ENCODE assay signal across 1 cellular context in the genomic region with DNA sequence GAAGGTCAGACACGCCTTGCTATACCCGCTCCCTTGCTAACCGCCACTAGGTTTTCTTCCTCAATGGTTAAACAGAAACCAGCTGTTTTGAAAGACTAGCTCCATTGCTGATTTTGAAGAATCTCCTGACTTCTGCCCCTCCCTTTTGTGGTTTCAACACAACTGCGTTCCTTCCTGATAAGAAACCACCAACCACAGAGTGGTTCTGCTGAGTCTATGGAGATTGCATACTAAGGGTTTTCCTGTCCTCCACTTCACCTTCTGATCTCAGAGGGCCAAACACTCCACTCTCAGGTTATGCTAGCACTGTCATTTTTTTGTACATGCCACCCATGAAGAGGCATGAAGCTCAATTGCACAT.
TF ChIP-seq lines count a peak whose summit lies in the region.

No MANE protein-coding gene starts in this region.

TF ChIP-seq in K562, 482 proteins besides CTCF, POLR2A, EP300 and RAD21 (continued from another document and continues in another):
- no peak for TF ChIP-seq ZC3H8 (IDR thresholded peaks at IDR 0.05)
- peak; percentile 93 to 98 for TF ChIP-seq TEAD1 (CRISPR knock-in tag; IDR thresholded peaks at IDR 0.05)
- TF ChIP-seq, protein P1, sequence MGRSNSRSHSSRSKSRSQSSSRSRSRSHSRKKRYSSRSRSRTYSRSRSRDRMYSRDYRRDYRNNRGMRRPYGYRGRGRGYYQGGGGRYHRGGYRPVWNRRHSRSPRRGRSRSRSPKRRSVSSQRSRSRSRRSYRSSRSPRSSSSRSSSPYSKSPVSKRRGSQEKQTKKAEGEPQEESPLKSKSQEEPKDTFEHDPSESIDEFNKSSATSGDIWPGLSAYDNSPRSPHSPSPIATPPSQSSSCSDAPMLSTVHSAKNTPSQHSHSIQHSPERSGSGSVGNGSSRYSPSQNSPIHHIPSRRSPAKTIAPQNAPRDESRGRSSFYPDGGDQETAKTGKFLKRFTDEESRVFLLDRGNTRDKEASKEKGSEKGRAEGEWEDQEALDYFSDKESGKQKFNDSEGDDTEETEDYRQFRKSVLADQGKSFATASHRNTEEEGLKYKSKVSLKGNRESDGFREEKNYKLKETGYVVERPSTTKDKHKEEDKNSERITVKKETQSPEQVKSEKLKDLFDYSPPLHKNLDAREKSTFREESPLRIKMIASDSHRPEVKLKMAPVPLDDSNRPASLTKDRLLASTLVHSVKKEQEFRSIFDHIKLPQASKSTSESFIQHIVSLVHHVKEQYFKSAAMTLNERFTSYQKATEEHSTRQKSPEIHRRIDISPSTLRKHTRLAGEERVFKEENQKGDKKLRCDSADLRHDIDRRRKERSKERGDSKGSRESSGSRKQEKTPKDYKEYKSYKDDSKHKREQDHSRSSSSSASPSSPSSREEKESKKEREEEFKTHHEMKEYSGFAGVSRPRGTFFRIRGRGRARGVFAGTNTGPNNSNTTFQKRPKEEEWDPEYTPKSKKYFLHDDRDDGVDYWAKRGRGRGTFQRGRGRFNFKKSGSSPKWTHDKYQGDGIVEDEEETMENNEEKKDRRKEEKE (IDR thresholded peaks at IDR 0.05; ENCODE audit: borderline replicate concordance in 1 of 2, control insufficient read depth in 1 of 2, low read depth in 2 of 2, low read length in 1 of 2) = no peak
- TF ChIP-seq, protein P2, sequence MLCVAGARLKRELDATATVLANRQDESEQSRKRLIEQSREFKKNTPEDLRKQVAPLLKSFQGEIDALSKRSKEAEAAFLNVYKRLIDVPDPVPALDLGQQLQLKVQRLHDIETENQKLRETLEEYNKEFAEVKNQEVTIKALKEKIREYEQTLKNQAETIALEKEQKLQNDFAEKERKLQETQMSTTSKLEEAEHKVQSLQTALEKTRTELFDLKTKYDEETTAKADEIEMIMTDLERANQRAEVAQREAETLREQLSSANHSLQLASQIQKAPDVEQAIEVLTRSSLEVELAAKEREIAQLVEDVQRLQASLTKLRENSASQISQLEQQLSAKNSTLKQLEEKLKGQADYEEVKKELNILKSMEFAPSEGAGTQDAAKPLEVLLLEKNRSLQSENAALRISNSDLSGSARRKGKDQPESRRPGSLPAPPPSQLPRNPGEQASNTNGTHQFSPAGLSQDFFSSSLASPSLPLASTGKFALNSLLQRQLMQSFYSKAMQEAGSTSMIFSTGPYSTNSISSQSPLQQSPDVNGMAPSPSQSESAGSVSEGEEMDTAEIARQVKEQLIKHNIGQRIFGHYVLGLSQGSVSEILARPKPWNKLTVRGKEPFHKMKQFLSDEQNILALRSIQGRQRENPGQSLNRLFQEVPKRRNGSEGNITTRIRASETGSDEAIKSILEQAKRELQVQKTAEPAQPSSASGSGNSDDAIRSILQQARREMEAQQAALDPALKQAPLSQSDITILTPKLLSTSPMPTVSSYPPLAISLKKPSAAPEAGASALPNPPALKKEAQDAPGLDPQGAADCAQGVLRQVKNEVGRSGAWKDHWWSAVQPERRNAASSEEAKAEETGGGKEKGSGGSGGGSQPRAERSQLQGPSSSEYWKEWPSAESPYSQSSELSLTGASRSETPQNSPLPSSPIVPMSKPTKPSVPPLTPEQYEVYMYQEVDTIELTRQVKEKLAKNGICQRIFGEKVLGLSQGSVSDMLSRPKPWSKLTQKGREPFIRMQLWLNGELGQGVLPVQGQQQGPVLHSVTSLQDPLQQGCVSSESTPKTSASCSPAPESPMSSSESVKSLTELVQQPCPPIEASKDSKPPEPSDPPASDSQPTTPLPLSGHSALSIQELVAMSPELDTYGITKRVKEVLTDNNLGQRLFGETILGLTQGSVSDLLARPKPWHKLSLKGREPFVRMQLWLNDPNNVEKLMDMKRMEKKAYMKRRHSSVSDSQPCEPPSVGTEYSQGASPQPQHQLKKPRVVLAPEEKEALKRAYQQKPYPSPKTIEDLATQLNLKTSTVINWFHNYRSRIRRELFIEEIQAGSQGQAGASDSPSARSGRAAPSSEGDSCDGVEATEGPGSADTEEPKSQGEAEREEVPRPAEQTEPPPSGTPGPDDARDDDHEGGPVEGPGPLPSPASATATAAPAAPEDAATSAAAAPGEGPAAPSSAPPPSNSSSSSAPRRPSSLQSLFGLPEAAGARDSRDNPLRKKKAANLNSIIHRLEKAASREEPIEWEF (CRISPR knock-in tag; IDR thresholded peaks at IDR 0.05) = peak; percentile 57; the same call in 1 of the 2 replicates
- no peak for TF ChIP-seq NR2C2 (CRISPR knock-in tag; IDR thresholded peaks at IDR 0.05)
- TF ChIP-seq NR2C2 (tag; IDR thresholded peaks at IDR 0.05) = 0 out of 2 replicates have a peak, but pooled peaks have one; percentile 34
- peak; percentile 100 for TF ChIP-seq CBFB (CRISPR knock-in tag; IDR thresholded peaks at IDR 0.05)
- TF ChIP-seq ZNF311 (CRISPR knock-in tag; IDR thresholded peaks at IDR 0.05) = no peak
- TF ChIP-seq XRCC5 (IDR thresholded peaks at IDR 0.05; ENCODE audit: low read depth, low read length) = no peak
- TF ChIP-seq FOXJ2 (tag; IDR thresholded peaks at IDR 0.05) = no peak; the same call in 1 of the 2 replicates
- no peak for TF ChIP-seq ZBTB7A (IDR thresholded peaks at IDR 0.05; ENCODE audit: borderline replicate concordance, control insufficient read depth, low read depth, low read length)
- TF ChIP-seq, protein P3, sequence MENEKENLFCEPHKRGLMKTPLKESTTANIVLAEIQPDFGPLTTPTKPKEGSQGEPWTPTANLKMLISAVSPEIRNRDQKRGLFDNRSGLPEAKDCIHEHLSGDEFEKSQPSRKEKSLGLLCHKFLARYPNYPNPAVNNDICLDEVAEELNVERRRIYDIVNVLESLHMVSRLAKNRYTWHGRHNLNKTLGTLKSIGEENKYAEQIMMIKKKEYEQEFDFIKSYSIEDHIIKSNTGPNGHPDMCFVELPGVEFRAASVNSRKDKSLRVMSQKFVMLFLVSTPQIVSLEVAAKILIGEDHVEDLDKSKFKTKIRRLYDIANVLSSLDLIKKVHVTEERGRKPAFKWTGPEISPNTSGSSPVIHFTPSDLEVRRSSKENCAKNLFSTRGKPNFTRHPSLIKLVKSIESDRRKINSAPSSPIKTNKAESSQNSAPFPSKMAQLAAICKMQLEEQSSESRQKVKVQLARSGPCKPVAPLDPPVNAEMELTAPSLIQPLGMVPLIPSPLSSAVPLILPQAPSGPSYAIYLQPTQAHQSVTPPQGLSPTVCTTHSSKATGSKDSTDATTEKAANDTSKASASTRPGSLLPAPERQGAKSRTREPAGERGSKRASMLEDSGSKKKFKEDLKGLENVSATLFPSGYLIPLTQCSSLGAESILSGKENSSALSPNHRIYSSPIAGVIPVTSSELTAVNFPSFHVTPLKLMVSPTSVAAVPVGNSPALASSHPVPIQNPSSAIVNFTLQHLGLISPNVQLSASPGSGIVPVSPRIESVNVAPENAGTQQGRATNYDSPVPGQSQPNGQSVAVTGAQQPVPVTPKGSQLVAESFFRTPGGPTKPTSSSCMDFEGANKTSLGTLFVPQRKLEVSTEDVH (IDR thresholded peaks at IDR 0.05; ENCODE audit: low read depth, partially characterized antibody) = peak; percentile 68
- TF ChIP-seq NRF1 (conservative IDR thresholded peaks at IDR 0.05 in 1 of 2, IDR thresholded peaks at IDR 0.05 in 1 of 2) = peak in 1 of 2 experiments; percentile 38; a peak in 1 of 4 replicates
- TF ChIP-seq FOXJ3 (CRISPR knock-in tag; IDR thresholded peaks at IDR 0.05) = no peak
- TF ChIP-seq, protein P4, sequence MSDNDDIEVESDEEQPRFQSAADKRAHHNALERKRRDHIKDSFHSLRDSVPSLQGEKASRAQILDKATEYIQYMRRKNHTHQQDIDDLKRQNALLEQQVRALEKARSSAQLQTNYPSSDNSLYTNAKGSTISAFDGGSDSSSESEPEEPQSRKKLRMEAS (CRISPR knock-in tag; IDR thresholded peaks at IDR 0.05) = peak; percentile 22; the same call in 1 of the 2 replicates
- no peak for TF ChIP-seq ZNF282 (CRISPR knock-in tag; IDR thresholded peaks at IDR 0.05)
- TF ChIP-seq KAT8 (IDR thresholded peaks at IDR 0.05; ENCODE audit: low read depth) = no peak
- TF ChIP-seq, protein P5, sequence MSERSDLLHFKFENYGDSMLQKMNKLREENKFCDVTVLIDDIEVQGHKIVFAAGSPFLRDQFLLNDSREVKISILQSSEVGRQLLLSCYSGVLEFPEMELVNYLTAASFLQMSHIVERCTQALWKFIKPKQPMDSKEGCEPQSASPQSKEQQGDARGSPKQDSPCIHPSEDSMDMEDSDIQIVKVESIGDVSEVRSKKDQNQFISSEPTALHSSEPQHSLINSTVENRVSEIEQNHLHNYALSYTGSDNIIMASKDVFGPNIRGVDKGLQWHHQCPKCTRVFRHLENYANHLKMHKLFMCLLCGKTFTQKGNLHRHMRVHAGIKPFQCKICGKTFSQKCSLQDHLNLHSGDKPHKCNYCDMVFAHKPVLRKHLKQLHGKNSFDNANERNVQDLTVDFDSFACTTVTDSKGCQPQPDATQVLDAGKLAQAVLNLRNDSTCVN (CRISPR knock-in tag; IDR thresholded peaks at IDR 0.05) = no peak
- no peak for TF ChIP-seq PHTF2 (CRISPR knock-in tag; IDR thresholded peaks at IDR 0.05)
- TF ChIP-seq MIER1 (IDR thresholded peaks at IDR 0.05; ENCODE audit: low read depth) = no peak
- no peak for TF ChIP-seq JUNB (CRISPR knock-in tag; conservative IDR thresholded peaks at IDR 0.05)
- TF ChIP-seq RBBP5 (IDR thresholded peaks at IDR 0.05; ENCODE audit: borderline replicate concordance, insufficient read depth, low read length, poor library complexity, severe bottlenecking) = no peak
- no peak for TF ChIP-seq RHOXF2B (CRISPR knock-in tag; conservative IDR thresholded peaks at IDR 0.05)
- no peak for TF ChIP-seq MCM2 (IDR thresholded peaks at IDR 0.05; ENCODE audit: low read depth)
- TF ChIP-seq ZNF561 (CRISPR knock-in tag; conservative IDR thresholded peaks at IDR 0.05) = no peak
- TF ChIP-seq CAMTA2 (CRISPR knock-in tag; conservative IDR thresholded peaks at IDR 0.05) = no peak
- TF ChIP-seq, protein P6, sequence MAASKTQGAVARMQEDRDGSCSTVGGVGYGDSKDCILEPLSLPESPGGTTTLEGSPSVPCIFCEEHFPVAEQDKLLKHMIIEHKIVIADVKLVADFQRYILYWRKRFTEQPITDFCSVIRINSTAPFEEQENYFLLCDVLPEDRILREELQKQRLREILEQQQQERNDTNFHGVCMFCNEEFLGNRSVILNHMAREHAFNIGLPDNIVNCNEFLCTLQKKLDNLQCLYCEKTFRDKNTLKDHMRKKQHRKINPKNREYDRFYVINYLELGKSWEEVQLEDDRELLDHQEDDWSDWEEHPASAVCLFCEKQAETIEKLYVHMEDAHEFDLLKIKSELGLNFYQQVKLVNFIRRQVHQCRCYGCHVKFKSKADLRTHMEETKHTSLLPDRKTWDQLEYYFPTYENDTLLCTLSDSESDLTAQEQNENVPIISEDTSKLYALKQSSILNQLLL (CRISPR knock-in tag; IDR thresholded peaks at IDR 0.05; ENCODE audit: borderline replicate concordance) = no peak
- no peak for TF ChIP-seq ZNF217 (CRISPR knock-in tag; IDR thresholded peaks at IDR 0.05)
- TF ChIP-seq ZNF507 (tag; conservative IDR thresholded peaks at IDR 0.05) = no peak
- TF ChIP-seq MCM3 (IDR thresholded peaks at IDR 0.05) = no peak
- TF ChIP-seq, protein P7, sequence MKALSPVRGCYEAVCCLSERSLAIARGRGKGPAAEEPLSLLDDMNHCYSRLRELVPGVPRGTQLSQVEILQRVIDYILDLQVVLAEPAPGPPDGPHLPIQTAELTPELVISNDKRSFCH (CRISPR knock-in tag; IDR thresholded peaks at IDR 0.05) = no peak
- TF ChIP-seq, protein P7 (tag; IDR thresholded peaks at IDR 0.05) = peak; percentile 42; the same call in 1 of the 2 replicates
- TF ChIP-seq MYNN (IDR thresholded peaks at IDR 0.05) = peak; percentile 50; the same call in 1 of the 2 replicates
- no peak for TF ChIP-seq MYNN (CRISPR knock-in tag; IDR thresholded peaks at IDR 0.05)
- TF ChIP-seq RBM22 (IDR thresholded peaks at IDR 0.05; ENCODE audit: low read depth, low read length, poor library complexity, severe bottlenecking) = no peak
- no peak for TF ChIP-seq ZNF263 (CRISPR knock-in tag; IDR thresholded peaks at IDR 0.05; ENCODE audit: borderline replicate concordance)
- TF ChIP-seq, protein P8, sequence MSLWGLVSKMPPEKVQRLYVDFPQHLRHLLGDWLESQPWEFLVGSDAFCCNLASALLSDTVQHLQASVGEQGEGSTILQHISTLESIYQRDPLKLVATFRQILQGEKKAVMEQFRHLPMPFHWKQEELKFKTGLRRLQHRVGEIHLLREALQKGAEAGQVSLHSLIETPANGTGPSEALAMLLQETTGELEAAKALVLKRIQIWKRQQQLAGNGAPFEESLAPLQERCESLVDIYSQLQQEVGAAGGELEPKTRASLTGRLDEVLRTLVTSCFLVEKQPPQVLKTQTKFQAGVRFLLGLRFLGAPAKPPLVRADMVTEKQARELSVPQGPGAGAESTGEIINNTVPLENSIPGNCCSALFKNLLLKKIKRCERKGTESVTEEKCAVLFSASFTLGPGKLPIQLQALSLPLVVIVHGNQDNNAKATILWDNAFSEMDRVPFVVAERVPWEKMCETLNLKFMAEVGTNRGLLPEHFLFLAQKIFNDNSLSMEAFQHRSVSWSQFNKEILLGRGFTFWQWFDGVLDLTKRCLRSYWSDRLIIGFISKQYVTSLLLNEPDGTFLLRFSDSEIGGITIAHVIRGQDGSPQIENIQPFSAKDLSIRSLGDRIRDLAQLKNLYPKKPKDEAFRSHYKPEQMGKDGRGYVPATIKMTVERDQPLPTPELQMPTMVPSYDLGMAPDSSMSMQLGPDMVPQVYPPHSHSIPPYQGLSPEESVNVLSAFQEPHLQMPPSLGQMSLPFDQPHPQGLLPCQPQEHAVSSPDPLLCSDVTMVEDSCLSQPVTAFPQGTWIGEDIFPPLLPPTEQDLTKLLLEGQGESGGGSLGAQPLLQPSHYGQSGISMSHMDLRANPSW (CRISPR knock-in tag; IDR thresholded peaks at IDR 0.05) = no peak
- no peak for TF ChIP-seq PHF8 (IDR thresholded peaks at IDR 0.05; ENCODE audit: borderline replicate concordance, low read length)
- no peak for TF ChIP-seq GTF2E2 (tag; IDR thresholded peaks at IDR 0.05)
- TF ChIP-seq STAT5A (IDR thresholded peaks at IDR 0.05; ENCODE audit: borderline replicate concordance, low read length) = peak; percentile 90
- TF ChIP-seq ZKSCAN1 (IDR thresholded peaks at IDR 0.05; ENCODE audit: low read depth, low read length) = no peak
- peak in 1 of 2 experiments; percentile 46; a peak in 1 of 4 replicates for TF ChIP-seq NONO (IDR thresholded peaks at IDR 0.05; ENCODE audit: low read depth in 2 of 2, low read length in 1 of 2)
- TF ChIP-seq ZNF785 (CRISPR knock-in tag; IDR thresholded peaks at IDR 0.05) = no peak
- peak; percentile 41; the same call in 1 of the 2 replicates for TF ChIP-seq CEBPG (CRISPR knock-in tag; IDR thresholded peaks at IDR 0.05)
- TF ChIP-seq CEBPG (tag; conservative IDR thresholded peaks at IDR 0.05 in 1 of 2, IDR thresholded peaks at IDR 0.05 in 1 of 2) = peak; percentile 53 to 62
- TF ChIP-seq ZC3H4 (CRISPR knock-in tag; IDR thresholded peaks at IDR 0.05; ENCODE audit: borderline replicate concordance) = no peak
- no peak for TF ChIP-seq SIX5 (IDR thresholded peaks at IDR 0.05; ENCODE audit: borderline replicate concordance in 1 of 2, insufficient read depth in 1 of 2, low read depth in 1 of 2, low read length in 2 of 2)
- no peak for TF ChIP-seq ZNF23 (CRISPR knock-in tag; IDR thresholded peaks at IDR 0.05)
- peak; percentile 61; the same call in 1 of the 2 replicates for TF ChIP-seq TOE1 (IDR thresholded peaks at IDR 0.05; ENCODE audit: borderline replicate concordance)
- no peak for TF ChIP-seq TOE1 (CRISPR knock-in tag; IDR thresholded peaks at IDR 0.05; ENCODE audit: borderline replicate concordance, low read depth)
